9 cellular contexts compared by ENCODE assay signal in the genomic region with DNA sequence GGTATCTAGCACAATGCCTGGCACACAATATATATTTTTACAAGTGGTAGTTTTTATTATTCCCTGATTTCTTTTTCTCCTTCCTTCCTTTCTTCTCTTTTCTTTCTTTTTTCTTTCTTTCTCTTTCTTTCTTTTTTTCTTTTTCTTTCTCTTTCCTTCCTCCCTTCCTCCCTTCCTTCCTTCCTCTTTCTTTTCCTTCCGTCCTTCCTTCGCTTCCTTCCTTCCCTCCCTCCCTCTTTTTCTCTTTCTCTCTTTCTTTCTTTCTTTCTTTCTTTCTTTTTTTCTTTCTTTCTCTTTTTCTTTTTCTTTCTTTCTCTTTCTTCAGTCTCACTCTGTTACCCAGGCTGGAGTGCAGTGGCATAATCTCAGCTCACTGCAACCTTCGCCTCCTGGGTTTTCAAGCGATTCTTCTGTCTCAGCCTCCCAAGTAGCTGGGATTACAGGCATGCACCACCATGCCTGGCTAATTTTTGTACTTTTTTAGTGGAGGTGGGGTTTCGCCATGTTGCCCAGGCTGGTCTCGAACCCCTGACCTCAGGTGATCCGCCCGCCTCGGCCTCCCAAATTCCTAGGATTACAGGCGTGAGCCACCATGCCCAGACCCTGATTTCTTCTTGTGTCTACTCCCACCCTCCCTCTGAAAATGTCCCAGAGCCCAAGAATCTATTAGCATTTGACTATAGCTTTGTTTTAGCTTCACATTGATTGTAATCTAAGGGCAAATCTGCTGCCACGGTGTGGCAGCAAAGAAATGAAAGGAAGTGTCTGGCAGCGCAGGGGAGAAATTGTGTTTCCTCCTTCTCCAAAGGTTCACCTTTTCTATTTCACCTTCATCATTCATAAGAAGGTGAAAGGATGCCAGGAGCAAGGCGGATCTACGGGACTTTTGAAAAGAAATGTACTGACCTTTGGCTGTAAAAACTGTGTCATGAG.
DNase-seq lines count a peak whose midpoint lies in the region; ATAC-seq lines count a peak whose summit lies in the region.
"Had no signal": no experiment of that assay in that cellular context is flagged by ENCODE, and none has a peak within 500 bp of the region (broad histone marks: within the 10 kb centered on the region; RNA-seq: fewer than 3 reads in every experiment).

No MANE protein-coding gene starts in this region.

- ATAC-seq in GM18502 (IDR thresholded peaks at IDR 0.05; ENCODE audit: poor library complexity, unreplicated experiment) (peak; percentile 35), HG02852 (IDR thresholded peaks at IDR 0.05; ENCODE audit: unreplicated experiment) (peak; percentile 33)

- H3K9me3 ChIP-seq in neuron (ENCODE audit: low read length): no peaks in the 10 kb centered on the region

- no peak for DNase-seq in stimulated activated CD4-positive, alpha-beta T cell treated with anti-CD3 and anti-CD28 coated beads, Interleukin-2, amount 100 ng/mL, for 48 hours
- no peak for DNase-seq in T-helper 9 cell
- no peak for DNase-seq in LoVo (ENCODE audit: low spot score)
- DNase-seq in stimulated activated naive CD4-positive, alpha-beta T cell (lab: John Stamatoyannopoulos, UW): no peak

- no peaks in the 10 kb centered on the region for H3K27me3 ChIP-seq in neuron (ENCODE audit: insufficient read depth, low read length)

- H3K4me1 ChIP-seq in neuron (ENCODE audit: insufficient read depth, low read length): peaks cover 13% of the 10 kb centered on the region

- peak overlapping the region; percentile 51 for H3K27ac ChIP-seq in angular gyrus (ENCODE audit: low read depth, low read length)

- H2AFZ ChIP-seq in neuron (ENCODE audit: low read depth, low read length): peak overlapping the region; percentile 38

- peak overlapping the region; percentile 33 for H3K4me3 ChIP-seq in neuron (ENCODE audit: low read length)
- H3K4me3 ChIP-seq: smooth muscle cell had no signal

- no peaks in the 10 kb centered on the region for H3K36me3 ChIP-seq in neuron (ENCODE audit: insufficient read depth, low read length)
